ENCODE assay signal across 21 cellular contexts in the genomic region with DNA sequence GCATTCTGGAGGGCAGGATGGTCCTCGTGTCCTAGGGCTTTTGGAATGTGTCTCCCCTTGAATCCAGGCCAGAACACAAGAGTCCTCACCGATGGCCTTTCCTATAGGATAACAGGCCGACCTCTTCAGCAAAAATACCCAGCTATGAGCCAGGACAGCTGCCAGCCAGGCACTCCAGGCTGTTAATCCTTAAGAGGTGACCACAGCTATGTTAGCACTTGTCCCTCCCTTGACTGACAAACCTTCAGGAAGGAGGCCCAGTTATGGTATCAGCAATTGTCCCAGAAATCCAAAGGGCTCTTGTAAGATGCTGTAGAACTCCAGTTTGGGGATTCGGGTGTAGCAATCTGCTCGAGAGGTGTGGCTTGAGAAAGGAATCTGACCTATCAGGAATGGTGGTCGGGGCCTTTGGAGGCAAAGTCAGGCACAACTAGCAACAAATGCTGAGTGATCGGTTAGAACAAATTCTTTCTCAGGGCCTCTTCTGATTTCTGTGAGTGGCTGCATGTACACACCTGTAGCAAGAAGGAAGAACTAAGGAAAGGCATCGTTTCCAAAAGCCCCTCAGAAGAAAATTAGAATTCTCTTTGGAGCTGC. TPM values are rescaled to one million over a fixed set of nuclear protein-coding genes. Genes with fewer than 3 reads are reported as not detected.
"Had no signal": no experiment of that assay in that cellular context is flagged by ENCODE, and none has a peak within 500 bp of the region (broad histone marks: within the 10 kb centered on the region; RNA-seq: fewer than 3 reads in every experiment).

No MANE protein-coding gene starts in this region.

- H3K27me3 Mint-ChIP-seq: activated naive CD8-positive, alpha-beta T cell; activated T-helper 17 cell treated with anti-CD3 and anti-CD28 coated beads, Interleukin-2, amount 50 U/mL, for 72 hours had no signal

- H3K4me3 Mint-ChIP-seq: activated naive CD8-positive, alpha-beta T cell; activated T-helper 17 cell treated with anti-CD3 and anti-CD28 coated beads, Interleukin-2, amount 50 U/mL, for 72 hours; stimulated activated naive CD8-positive, alpha-beta T cell treated with anti-CD3 and anti-CD28 coated beads, Interleukin-15, Interleukin-2, amounts not matched to agents 100 ng/mL and 50 ng/mL, for 24 hours had no signal

- H3K4me3 ChIP-seq: adrenal gland, coronary artery, heart left ventricle, left ventricle myocardium inferior, thyroid gland had no signal

- H3K36me3 Mint-ChIP-seq: activated naive CD8-positive, alpha-beta T cell had no signal

- H3K79me2 ChIP-seq: parathyroid adenoma had no signal

- DNase-seq: activated naive CD4-positive, alpha-beta T cell; activated T-cell treated with anti-CD3 and anti-CD28 coated beads, Interleukin-2, amount 50 U/mL, for 1 hour; adrenal gland; cerebellar nuclear complex; heart left ventricle; kidney glomerular epithelial cell; left ventricle myocardium inferior; nucleus accumbens; right cardiac atrium; stimulated activated CD4-positive, alpha-beta T cell treated with anti-CD3 and anti-CD28 coated beads, Interleukin-12 subunit alpha, Interleukin-12 subunit beta, amount 100 ng/mL, for 4 hours; substantia nigra; T-helper 9 cell; thyroid gland had no signal

- H3K9me3 Mint-ChIP-seq: activated T-helper 17 cell treated with anti-CD3 and anti-CD28 coated beads, Interleukin-2, amount 50 U/mL, for 72 hours; stimulated activated naive CD8-positive, alpha-beta T cell treated with anti-CD3 and anti-CD28 coated beads, Interleukin-15, Interleukin-2, amounts not matched to agents 100 ng/mL and 50 ng/mL, for 24 hours had no signal

- H3K9ac ChIP-seq: parathyroid adenoma had no signal

- ATAC-seq: activated T-helper 17 cell treated with anti-CD3 and anti-CD28 coated beads, Interleukin-2, amount 50 U/mL, for 72 hours; heart left ventricle; right cardiac atrium had no signal

- H3K27ac Mint-ChIP-seq: activated naive CD8-positive, alpha-beta T cell; activated T-helper 17 cell treated with anti-CD3 and anti-CD28 coated beads, Interleukin-2, amount 50 U/mL, for 72 hours; stimulated activated naive CD8-positive, alpha-beta T cell treated with anti-CD3 and anti-CD28 coated beads, Interleukin-15, Interleukin-2, amounts not matched to agents 100 ng/mL and 50 ng/mL, for 24 hours had no signal

- H3K36me3 ChIP-seq: adrenal gland, heart left ventricle, left ventricle myocardium inferior, thyroid gland had no signal

- H3K27me3 ChIP-seq: adrenal gland, thyroid gland had no signal

- H3K27ac ChIP-seq: adrenal gland, coronary artery, epithelial cell of prostate, heart left ventricle, left ventricle myocardium inferior, parathyroid adenoma, thyroid gland had no signal

- H3K4me1 ChIP-seq: adrenal gland, heart left ventricle, left ventricle myocardium inferior, parathyroid adenoma, thyroid gland had no signal

- H3K9me3 ChIP-seq: adrenal gland, heart left ventricle, left ventricle myocardium inferior, thyroid gland had no signal

- H3K4me1 Mint-ChIP-seq: activated T-helper 17 cell treated with anti-CD3 and anti-CD28 coated beads, Interleukin-2, amount 50 U/mL, for 72 hours had no signal

RNA-seq across cellular contexts. Expression of gene PTCHD1, which starts 54.6 kb away (rescaled TPM):
- total RNA-seq: pulmonary artery endothelial cell; T-helper 1 cell treated with Interleukin-12 subunit alpha and Interleukin-12 subunit beta and Interleukin-4 antibody, amounts not matched to agents 30 ng/mL and 1 ng/mL, for 36 hours had no signal
